In the genomic region with DNA sequence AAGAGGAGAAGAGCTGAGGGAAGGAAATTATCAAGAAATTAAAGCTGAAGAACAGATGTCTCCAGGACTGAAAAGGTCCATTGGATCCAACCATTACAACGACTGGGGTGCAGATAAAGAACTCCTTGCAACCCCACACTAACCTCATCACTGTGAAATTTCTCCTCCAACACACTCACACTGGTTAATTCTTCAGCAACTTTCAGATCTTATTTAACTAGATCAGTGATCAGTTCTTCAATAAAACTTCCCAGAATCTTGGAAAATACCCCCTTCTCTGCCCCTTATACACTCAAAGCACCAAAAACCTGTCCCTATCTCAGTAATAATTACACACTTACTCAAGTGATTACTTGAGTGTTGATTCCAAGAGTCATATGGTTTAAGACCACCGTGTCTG, we compare ENCODE assay signal across 11 cellular contexts.
DNase-seq lines count a peak whose midpoint lies in the region; TF ChIP-seq lines count a peak whose summit lies in the region.
"Had no signal": no experiment of that assay in that cellular context is flagged by ENCODE, and none has a peak within 500 bp of the region (broad histone marks: within the 10 kb centered on the region; RNA-seq: fewer than 3 reads in every experiment).

No MANE protein-coding gene starts in this region.

- peak overlapping the region; percentile 76 for H3K4me3 Mint-ChIP-seq in activated CD4-positive, alpha-beta T cell treated with anti-CD3 and anti-CD28 coated beads, Interleukin-2, amount 10 ng/mL, durations not matched to agents 24 days and 14 days
- H3K4me3 Mint-ChIP-seq in osteocyte (ENCODE audit: unreplicated experiment) (peak overlapping the region; percentile 71), neural progenitor cell (no peak overlapping the region)
- H3K4me3 Mint-ChIP-seq: type B pancreatic cell had no signal

- H2AFZ ChIP-seq in Karpas-422 (ENCODE audit: low read length) (peak overlapping the region; percentile 55), neural progenitor cell (replicated peaks) (no peak overlapping the region)

- peaks cover 5% of the 10 kb centered on the region for H3K4me1 ChIP-seq in Karpas-422 (ENCODE audit: low read length)
- H3K4me1 ChIP-seq in neural progenitor cell = peaks cover 3% of the 10 kb centered on the region

- no peaks in the 10 kb centered on the region for H3K9me3 ChIP-seq in Karpas-422 (ENCODE audit: low read length)
- no peaks in the 10 kb centered on the region for H3K9me3 ChIP-seq in neural progenitor cell (ENCODE audit: low read depth)

- H3K27ac Mint-ChIP-seq in activated CD4-positive, alpha-beta T cell treated with anti-CD3 and anti-CD28 coated beads, Interleukin-2, amount 10 ng/mL, durations not matched to agents 24 days and 14 days = peak overlapping the region; percentile 85
- H3K27ac Mint-ChIP-seq in osteocyte (ENCODE audit: unreplicated experiment) (peak overlapping the region; percentile 97), neural progenitor cell (no peak overlapping the region)
- H3K27ac Mint-ChIP-seq: type B pancreatic cell had no signal

- H3K9me2 ChIP-seq in Karpas-422 (replicated peaks; ENCODE audit: insufficient read depth, low read length) = no peaks in the 10 kb centered on the region

- peaks cover 3% of the 10 kb centered on the region for H3F3A ChIP-seq in neural progenitor cell (ENCODE audit: low read depth)

- no peak for TF ChIP-seq CTCF in coronary artery (IDR thresholded peaks at IDR 0.05)
- TF ChIP-seq CTCF in osteocyte (IDR thresholded peaks at IDR 0.05) = no peak
- TF ChIP-seq CTCF in neural progenitor cell (IDR thresholded peaks at IDR 0.05) = no peak

- intact Hi-C loops in activated CD4-positive, alpha-beta T cell treated with anti-CD3 and anti-CD28 coated beads, Interleukin-2, amount 10 ng/mL, durations not matched to agents 24 days and 14 days (cut with micrococcal nuclease) = loop anchor here (1.0 to 5.0 kb wide), 4 partner anchors 40 to 733 kb away; no protein-coding TSS in a partner anchor

- no peak overlapping the region for H3K27ac ChIP-seq in Karpas-422 (ENCODE audit: low read length)
- H3K27ac ChIP-seq in coronary artery = peak overlapping the region in 1 of 2 donors; percentile 70
- no peak overlapping the region for H3K27ac ChIP-seq in neural progenitor cell

- H3K4me2 ChIP-seq in Karpas-422 (ENCODE audit: low read depth, low read length, poor library complexity, severe bottlenecking) (peak overlapping the region; percentile 41), neural progenitor cell (no peak overlapping the region)

- peaks cover 8% of the 10 kb centered on the region for H3K27me3 Mint-ChIP-seq in activated CD4-positive, alpha-beta T cell treated with anti-CD3 and anti-CD28 coated beads, Interleukin-2, amount 10 ng/mL, durations not matched to agents 24 days and 14 days
- H3K27me3 Mint-ChIP-seq in osteocyte (ENCODE audit: unreplicated experiment) (no peaks in the 10 kb centered on the region), neural progenitor cell (ENCODE audit: insufficient read depth, low read depth) (no peaks in the 10 kb centered on the region)
- H3K27me3 Mint-ChIP-seq: type B pancreatic cell had no signal

- H4K20me1 ChIP-seq in Karpas-422 (ENCODE audit: insufficient read depth, low read depth, low read length) (no peaks in the 10 kb centered on the region), neural progenitor cell (ENCODE audit: low read depth) (no peaks in the 10 kb centered on the region)

- H3K79me2 ChIP-seq in Karpas-422 (ENCODE audit: low read length) = no peaks in the 10 kb centered on the region
- no peaks in the 10 kb centered on the region for H3K79me2 ChIP-seq in neural progenitor cell (ENCODE audit: low read depth)

- no peaks in the 10 kb centered on the region for H3K9me3 Mint-ChIP-seq in activated CD4-positive, alpha-beta T cell treated with anti-CD3 and anti-CD28 coated beads, Interleukin-2, amount 10 ng/mL, durations not matched to agents 24 days and 14 days
- H3K9me3 Mint-ChIP-seq in osteocyte (ENCODE audit: unreplicated experiment) (no peaks in the 10 kb centered on the region), neural progenitor cell (no peaks in the 10 kb centered on the region)
- H3K9me3 Mint-ChIP-seq: type B pancreatic cell had no signal

- no peaks in the 10 kb centered on the region for H3K36me3 Mint-ChIP-seq in activated CD4-positive, alpha-beta T cell treated with anti-CD3 and anti-CD28 coated beads, Interleukin-2, amount 10 ng/mL, durations not matched to agents 24 days and 14 days (ENCODE audit: low read depth)
- H3K36me3 Mint-ChIP-seq in osteocyte (ENCODE audit: unreplicated experiment) (peaks cover 4% of the 10 kb centered on the region), neural progenitor cell (no peaks in the 10 kb centered on the region)
- H3K36me3 Mint-ChIP-seq: type B pancreatic cell had no signal

- H3K4me3 ChIP-seq in Karpas-422 (ENCODE audit: low read length) (no peak overlapping the region), coronary artery (peak overlapping the region; percentile 64), neural progenitor cell (no peak overlapping the region)
- H3K4me3 ChIP-seq: skin epidermis had no signal

- H3K27me3 ChIP-seq in Karpas-422 (ENCODE audit: low read length) (no peaks in the 10 kb centered on the region), neural progenitor cell (no peaks in the 10 kb centered on the region)

- DNase-seq in activated CD4-positive, alpha-beta T cell treated with anti-CD3 and anti-CD28 coated beads, Interleukin-2, amount 10 ng/mL, durations not matched to agents 24 days and 14 days = no peak
- DNase-seq in activated CD4-positive, alpha-beta T cell treated with anti-CD3 and anti-CD28 coated beads, Interleukin-2, amount 50 U/mL, for 1 hour = no peak
- DNase-seq in Karpas-422 (no peak), coronary artery (ENCODE audit: low spot score) (no peak), osteocyte (ENCODE audit: extremely low spot score, unreplicated experiment) (no peak), SKM-1 (lab: John Stamatoyannopoulos, UW; ENCODE audit: unreplicated experiment) (no peak), neural progenitor cell (ENCODE audit: low spot score) (no peak), mesenteric fat pad (ENCODE audit: low spot score) (no peak)
- DNase-seq: activated CD8-positive, alpha-beta memory T cell treated with anti-CD3 and anti-CD28 coated beads, Interleukin-2, amount 50 U/mL, for 4 hours had no signal

- H3K9ac ChIP-seq in Karpas-422 (ENCODE audit: low read length) (no peak overlapping the region), neural progenitor cell (no peak overlapping the region)

- H3K4me1 Mint-ChIP-seq in activated CD4-positive, alpha-beta T cell treated with anti-CD3 and anti-CD28 coated beads, Interleukin-2, amount 10 ng/mL, durations not matched to agents 24 days and 14 days = peaks cover 23% of the 10 kb centered on the region
- H3K4me1 Mint-ChIP-seq in osteocyte (ENCODE audit: unreplicated experiment) (peaks cover 73% of the 10 kb centered on the region), neural progenitor cell (no peaks in the 10 kb centered on the region)

- H3K36me3 ChIP-seq in Karpas-422 (ENCODE audit: insufficient read depth, low read length) = no peaks in the 10 kb centered on the region
- no peaks in the 10 kb centered on the region for H3K36me3 ChIP-seq in neural progenitor cell
